1 cellular context compared by ENCODE assay signal in genomic region chr5:131336791-131337683, GRCh38.
TF ChIP-seq lines count a peak whose summit lies in the region.

No MANE protein-coding gene starts in this region.

TF ChIP-seq in K562, 482 proteins besides CTCF, POLR2A, EP300 and RAD21:
- 0 out of 2 replicates have a peak, but pooled peaks have one; percentile 19 for TF ChIP-seq ZBTB33 (CRISPR knock-in tag; IDR thresholded peaks at IDR 0.05)
